9 cellular contexts compared by ENCODE assay signal in the genomic region with DNA sequence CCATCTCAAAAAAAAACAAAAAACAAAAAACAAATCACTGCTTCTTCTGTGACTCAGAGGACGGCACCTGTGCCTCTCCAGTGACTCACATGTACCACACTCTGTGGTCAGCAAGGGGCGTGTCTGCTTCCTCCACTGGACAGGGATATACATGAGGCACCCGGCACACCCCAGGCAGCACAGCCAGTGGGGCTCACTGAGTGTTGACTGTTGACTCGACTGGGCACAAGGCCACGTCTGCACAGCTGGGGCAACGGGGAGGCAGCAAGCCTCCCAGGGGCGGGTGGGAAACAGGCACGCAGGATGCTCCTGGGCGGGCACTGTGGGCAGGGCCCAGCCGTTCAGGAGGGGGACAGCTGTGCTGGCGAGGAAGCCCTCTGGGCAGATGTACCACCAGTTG.
DNase-seq lines count a peak whose midpoint lies in the region; ATAC-seq, FAIRE-seq and TF ChIP-seq lines count a peak whose summit lies in the region.
"Had no signal": no experiment of that assay in that cellular context is flagged by ENCODE, and none has a peak within 500 bp of the region (broad histone marks: within the 10 kb centered on the region; RNA-seq: fewer than 3 reads in every experiment).

No MANE protein-coding gene starts in this region.

- peaks cover 0 to 1% of the 10 kb centered on the region in 2 donors for H3K4me1 Mint-ChIP-seq in immature natural killer cell

- H3K36me3 Mint-ChIP-seq in immature natural killer cell, result peaks cover 28 to 39% (median 32%) of the 10 kb centered on the region in 3 donors

- H3K27me3 Mint-ChIP-seq in immature natural killer cell (ENCODE audit: low read depth in 3 of 3), result peaks cover 0 to 5% (median 4%) of the 10 kb centered on the region in 3 donors

- POLR2A ChIA-PET in A549 (lab: Yijun Ruan, JAX), result no interaction called here

- no peaks in the 10 kb centered on the region for H3K9me1 ChIP-seq in keratinocyte (ENCODE audit: control insufficient read depth, extremely low read depth, insufficient read depth, low read length)

- H3K4me3 ChIP-seq in A549, result no peak overlapping the region
- no peak overlapping the region for H3K4me3 ChIP-seq in keratinocyte (ENCODE audit: control insufficient read depth in 2 of 3, extremely low read depth in 1 of 3, insufficient read depth in 2 of 3, low read depth in 1 of 3, low read length in 3 of 3)
- H3K4me3 ChIP-seq: suprapubic skin had no signal

- 33% methylated on average over 6 of the region's 11 CpGs for WGBS in A549 (ENCODE audit: missing lambda C conversion rate)

- H3K9me3 ChIP-seq in A549 (peaks cover 13% of the 10 kb centered on the region), keratinocyte (ENCODE audit: control insufficient read depth, low read depth, low read length) (no peaks in the 10 kb centered on the region)
- H3K9me3 ChIP-seq: suprapubic skin had no signal

- H3K27ac ChIP-seq in A549, result 0 out of 6 replicates have a peak overlapping the region, but pooled peaks of 1 of the 2 experiments have one; percentile 18
- peak overlapping the region; percentile 18 for H3K27ac ChIP-seq in keratinocyte (ENCODE audit: control insufficient read depth, insufficient read depth, low read length)
- H3K27ac ChIP-seq: suprapubic skin had no signal

- peaks cover 9 to 11% of the 10 kb centered on the region in 2 experiments for H3K36me3 ChIP-seq in keratinocyte (ENCODE audit: control insufficient read depth in 2 of 2, extremely low read depth in 1 of 2, insufficient read depth in 2 of 2, low read length in 2 of 2)

- dilution Hi-C loops in keratinocyte (cut with MboI; ENCODE audit: extremely low pct_ligation_motif_present, low sequenced_read_pairs), result no loop called here

- ATAC-seq in A549 (peak; percentile 80 to 93), HG02884 (IDR thresholded peaks at IDR 0.05; ENCODE audit: unreplicated experiment) (no peak)

- peaks cover 11% of the 10 kb centered on the region for H3K4me1 ChIP-seq in A549
- H3K4me1 ChIP-seq in keratinocyte (ENCODE audit: control insufficient read depth, extremely low read depth, insufficient read depth, low read length), result peaks cover 9% of the 10 kb centered on the region

- no peak for TF ChIP-seq EP300 in A549 (IDR thresholded peaks at IDR 0.05)

- no peaks in the 10 kb centered on the region for H3K79me2 ChIP-seq in keratinocyte (ENCODE audit: control insufficient read depth, insufficient read depth, low read length)

- no peaks in the 10 kb centered on the region for H3K9me3 Mint-ChIP-seq in immature natural killer cell

- H4K20me1 ChIP-seq in keratinocyte (ENCODE audit: control insufficient read depth, extremely low read depth, insufficient read depth, low read length), result no peaks in the 10 kb centered on the region

- TF ChIP-seq CTCF in A549 (IDR thresholded peaks at IDR 0.05) (no peak), keratinocyte (optimal IDR thresholded peaks at IDR 0.05 in 1 of 3, IDR thresholded peaks at IDR 0.05 in 1 of 3, conservative IDR thresholded peaks at IDR 0.05 in 1 of 3; ENCODE audit: extremely low read depth in 1 of 3, insufficient read depth in 2 of 3, low read length in 3 of 3) (no peak)

- no peak overlapping the region for H2AFZ ChIP-seq in keratinocyte (ENCODE audit: control insufficient read depth, low read length)

- FAIRE-seq in A549 (lab: Jason Lieb, UNC) (no peak), keratinocyte (lab: Jason Lieb, UNC) (no peak)

- no peaks in the 10 kb centered on the region for H3K27me3 ChIP-seq in keratinocyte (ENCODE audit: control insufficient read depth, extremely low read depth, insufficient read depth, low read length)
- H3K27me3 ChIP-seq: suprapubic skin had no signal

- peak overlapping the region in 1 of 6 donors; percentile 19 for H3K27ac Mint-ChIP-seq in immature natural killer cell

- no peak for TF ChIP-seq RAD21 in A549 (conservative IDR thresholded peaks at IDR 0.05 in 1 of 2, IDR thresholded peaks at IDR 0.05 in 1 of 2)

- no peak overlapping the region for H3K4me2 ChIP-seq in A549
- H3K4me2 ChIP-seq in keratinocyte (ENCODE audit: control insufficient read depth, extremely low read depth, insufficient read depth, low read depth, low read length), result no peak overlapping the region

- no peak overlapping the region for H3K4me3 Mint-ChIP-seq in immature natural killer cell

- TF ChIP-seq POLR2A in A549 (IDR thresholded peaks at IDR 0.05; ENCODE audit: low read length), result no peak

- H3K9ac ChIP-seq in keratinocyte (ENCODE audit: control insufficient read depth, extremely low read depth, insufficient read depth, low read length), result no peak overlapping the region

- CTCF ChIA-PET in A549 (lab: Yijun Ruan, JAX), result interaction anchor here (4.0 to 9.2 kb wide), 2 partner anchors 84 to 127 kb away, joined by 43 to 177 read pairs; no protein-coding TSS in a partner anchor

- peak; percentile 78 to 84 for DNase-seq in A549 (ENCODE audit: low read depth in 1 of 2, low spot score in 1 of 2)
- peak; percentile 100 for DNase-seq in HPDE6-E6E7 (ENCODE audit: extremely low spot score)
- DNase-seq in activated effector memory CD4-positive, alpha-beta T cell treated with anti-CD3 and anti-CD28 coated beads, Interleukin-2, amount 50 U/mL, for 16 hours, result peak; percentile 68
- peak; percentile 78 for DNase-seq in keratinocyte (ENCODE audit: low read depth, low spot score)
- no peak for DNase-seq in NAMALWA (ENCODE audit: low spot score)
- DNase-seq in effector CD8-positive, alpha-beta T cell (lab: John Stamatoyannopoulos, UW), result no peak
- no peak for DNase-seq in immature natural killer cell

TF ChIP-seq in A549, 52 proteins besides CTCF, POLR2A, EP300 and RAD21:
- TF ChIP-seq, protein P1, sequence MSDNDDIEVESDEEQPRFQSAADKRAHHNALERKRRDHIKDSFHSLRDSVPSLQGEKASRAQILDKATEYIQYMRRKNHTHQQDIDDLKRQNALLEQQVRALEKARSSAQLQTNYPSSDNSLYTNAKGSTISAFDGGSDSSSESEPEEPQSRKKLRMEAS (IDR thresholded peaks at IDR 0.05), result 0 out of 2 replicates have a peak, but pooled peaks have one; percentile 24
- TF ChIP-seq, protein P2, sequence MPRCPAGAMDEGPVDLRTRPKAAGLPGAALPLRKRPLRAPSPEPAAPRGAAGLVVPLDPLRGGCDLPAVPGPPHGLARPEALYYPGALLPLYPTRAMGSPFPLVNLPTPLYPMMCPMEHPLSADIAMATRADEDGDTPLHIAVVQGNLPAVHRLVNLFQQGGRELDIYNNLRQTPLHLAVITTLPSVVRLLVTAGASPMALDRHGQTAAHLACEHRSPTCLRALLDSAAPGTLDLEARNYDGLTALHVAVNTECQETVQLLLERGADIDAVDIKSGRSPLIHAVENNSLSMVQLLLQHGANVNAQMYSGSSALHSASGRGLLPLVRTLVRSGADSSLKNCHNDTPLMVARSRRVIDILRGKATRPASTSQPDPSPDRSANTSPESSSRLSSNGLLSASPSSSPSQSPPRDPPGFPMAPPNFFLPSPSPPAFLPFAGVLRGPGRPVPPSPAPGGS (IDR thresholded peaks at IDR 0.05), result no peak
- TF ChIP-seq PHF8 (IDR thresholded peaks at IDR 0.05; ENCODE audit: borderline replicate concordance, low read depth) (no peak), FOSL2 (IDR thresholded peaks at IDR 0.05) (0 out of 2 replicates have a peak, but pooled peaks have one; percentile 11), FOSL2 (CRISPR knock-in tag; IDR thresholded peaks at IDR 0.05) (peak; percentile 79)

Comparison
In these comparisons a context has a peak if more than half of its experiments do, and no peak if none do; other contexts are left out.
1. DNase-seq: peak in A549 (2 of 2), HPDE6-E6E7 (single experiment), activated effector memory CD4-positive, alpha-beta T cell treated with anti-CD3 and anti-CD28 coated beads, Interleukin-2, amount 50 U/mL, for 16 hours (single experiment) and keratinocyte (single experiment); none in NAMALWA (single experiment), effector CD8-positive, alpha-beta T cell (single experiment) and immature natural killer cell (0 of 3).